In the genomic region with DNA sequence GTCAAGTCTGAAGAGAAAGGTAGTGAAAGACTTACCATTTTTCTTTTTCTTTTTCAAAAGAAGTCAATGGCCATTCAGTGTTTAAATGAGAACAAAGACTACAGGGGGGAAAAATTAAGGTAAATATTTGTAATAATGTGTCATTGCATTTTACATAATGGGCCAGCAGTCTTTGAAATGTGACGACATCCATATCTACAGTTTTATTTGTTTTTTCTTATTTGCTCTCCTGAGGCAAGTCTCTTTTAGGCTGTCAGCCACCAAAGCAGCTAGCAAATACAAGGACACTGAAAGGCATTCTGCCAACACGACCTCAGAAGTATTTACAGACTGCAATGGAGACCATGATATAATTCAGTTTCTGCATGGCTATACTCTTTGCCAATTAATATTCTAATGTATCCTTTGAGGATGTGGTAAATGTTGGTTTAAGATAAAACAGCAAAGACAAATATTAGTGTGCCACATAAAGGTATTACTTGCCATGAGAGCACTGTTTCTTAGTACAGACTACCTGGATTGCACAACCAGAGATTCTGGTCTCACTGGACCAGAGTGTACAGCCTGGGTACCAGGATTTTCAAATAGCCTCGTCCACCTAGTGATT, we compare ENCODE assay signal across 14 cellular contexts.
DNase-seq lines count a peak whose midpoint lies in the region; ATAC-seq and TF ChIP-seq lines count a peak whose summit lies in the region.
"Had no signal": no experiment of that assay in that cellular context is flagged by ENCODE, and none has a peak within 500 bp of the region (broad histone marks: within the 10 kb centered on the region; RNA-seq: fewer than 3 reads in every experiment).

No MANE protein-coding gene starts in this region.

- peaks cover 20% of the 10 kb centered on the region for H3K36me3 Mint-ChIP-seq in HFFc6 (ENCODE audit: low read depth)
- H3K36me3 Mint-ChIP-seq: mesothelial cell of epicardium had no signal

- DNase-seq in HFFc6 (no peak), NCI-H510A (lab: John Stamatoyannopoulos, UW) (peak; percentile 13), prostate gland (ENCODE audit: low spot score) (peak; percentile 94), globus pallidus (ENCODE audit: low spot score) (no peak), caudate nucleus (lab: John Stamatoyannopoulos, UW) (no peak)
- DNase-seq: activated CD4-positive, alpha-beta T cell treated with anti-CD3 and anti-CD28 coated beads for 48 hours; cortex of kidney; head of caudate nucleus had no signal

- H3K27ac ChIP-seq in prostate gland (peak overlapping the region; percentile 66 to 75), caudate nucleus (ENCODE audit: low read depth, low read length) (no peak overlapping the region)
- H3K27ac ChIP-seq: SK-N-MC had no signal

- no peaks in the 10 kb centered on the region for H3K27me3 ChIP-seq in endocrine pancreas (ENCODE audit: control insufficient read depth, insufficient read depth, low read length)
- no peaks in the 10 kb centered on the region for H3K27me3 ChIP-seq in prostate gland (replicated peaks; ENCODE audit: insufficient read depth)

- peaks cover 93% of the 10 kb centered on the region for H3K4me1 Mint-ChIP-seq in HFFc6 (ENCODE audit: low read depth)

- H3K4me3 ChIP-seq in endocrine pancreas (ENCODE audit: control insufficient read depth, insufficient read depth, low read length) = peak overlapping the region; percentile 38
- no peak overlapping the region for H3K4me3 ChIP-seq in prostate gland
- H3K4me3 ChIP-seq: SK-N-MC had no signal

- no peak for TF ChIP-seq POLR2A in prostate gland (IDR thresholded peaks at IDR 0.05)
- no peak for TF ChIP-seq POLR2A in GM18505 (IDR thresholded peaks at IDR 0.05; ENCODE audit: borderline replicate concordance, extremely low read depth, insufficient read depth, insufficient read length)

- H3K27me3 Mint-ChIP-seq in HFFc6 (ENCODE audit: insufficient read depth) = no peaks in the 10 kb centered on the region

- H3K27ac Mint-ChIP-seq in HFFc6 = peak overlapping the region; percentile 97
- H3K27ac Mint-ChIP-seq: activated T-helper 2 cell treated with anti-CD3 and anti-CD28 coated beads, Interferon-gamma antibody, Interleukin-2, Interleukin-4, amounts not matched to agents 10 μg/mL and 5 μg/mL and 100 μg/mL, durations not matched to agents 14 hours and 24 hours and 36 hours; mesothelial cell of epicardium had no signal

- no peak for TF ChIP-seq CTCF in HFFc6 (IDR thresholded peaks at IDR 0.05)
- TF ChIP-seq CTCF in prostate gland (IDR thresholded peaks at IDR 0.05) = no peak

- H3K9me3 ChIP-seq in endocrine pancreas (ENCODE audit: control insufficient read depth, low read length) (no peaks in the 10 kb centered on the region), prostate gland (no peaks in the 10 kb centered on the region)

- H3K36me3 ChIP-seq in endocrine pancreas (ENCODE audit: control insufficient read depth, insufficient read depth, low read length) (no peaks in the 10 kb centered on the region), prostate gland (no peaks in the 10 kb centered on the region)

- intact Hi-C loops in prostate gland (cut with DNase I) = no loop called here

- no peak overlapping the region for H3K4me3 Mint-ChIP-seq in HFFc6
- H3K4me3 Mint-ChIP-seq: mesothelial cell of epicardium had no signal

- WGBS in prostate gland = 16% methylated on average over 3 of the region's 3 CpGs

- no peak overlapping the region for H3K9ac ChIP-seq in endocrine pancreas (ENCODE audit: control insufficient read depth, insufficient read depth, low read length)

- H3K4me1 ChIP-seq in endocrine pancreas (ENCODE audit: control insufficient read depth, insufficient read depth, low read length) = peaks cover 9% of the 10 kb centered on the region
- peaks cover 17% of the 10 kb centered on the region for H3K4me1 ChIP-seq in prostate gland (replicated peaks)

- no peaks in the 10 kb centered on the region for H3K9me3 Mint-ChIP-seq in HFFc6
- H3K9me3 Mint-ChIP-seq: activated T-helper 2 cell treated with anti-CD3 and anti-CD28 coated beads, Interferon-gamma antibody, Interleukin-2, Interleukin-4, amounts not matched to agents 10 μg/mL and 5 μg/mL and 100 μg/mL, durations not matched to agents 14 hours and 24 hours and 36 hours had no signal

- ATAC-seq in HG03521 (IDR thresholded peaks at IDR 0.05; ENCODE audit: unreplicated experiment) = no peak
- no peak for ATAC-seq in GM18505 (IDR thresholded peaks at IDR 0.05; ENCODE audit: unreplicated experiment)

Comparison
In these comparisons a context has a peak if more than half of its experiments do, and no peak if none do; other contexts are left out.
1. DNase-seq: peak in NCI-H510A (single experiment) and prostate gland (single experiment); none in HFFc6 (single experiment), globus pallidus (single experiment) and caudate nucleus (0 of 61).